ENCODE assay signal across 1 cellular context in genomic region chr2:3526871-3527270, GRCh38.
TF ChIP-seq lines count a peak whose summit lies in the region.

No MANE protein-coding gene starts in this region.

TF ChIP-seq in SK-N-SH treated with all-trans-retinoic acid at 6 μM for 48 hours, 23 proteins besides CTCF, POLR2A, EP300 and RAD21 (continued from another document):
- TF ChIP-seq CREB5 (CRISPR knock-in tag; IDR thresholded peaks at IDR 0.05; ENCODE audit: low read depth) (no peak), ZC3H10 (CRISPR knock-in tag; IDR thresholded peaks at IDR 0.05) (no peak), PATZ1 (CRISPR knock-in tag; IDR thresholded peaks at IDR 0.05; ENCODE audit: borderline replicate concordance) (no peak), ZNF565 (CRISPR knock-in tag; conservative IDR thresholded peaks at IDR 0.05; ENCODE audit: low read depth) (no peak), PPARA (CRISPR knock-in tag; IDR thresholded peaks at IDR 0.05; ENCODE audit: borderline replicate concordance) (no peak), ZNF8 (CRISPR knock-in tag; IDR thresholded peaks at IDR 0.05) (no peak), GLIS3 (CRISPR knock-in tag; IDR thresholded peaks at IDR 0.05) (no peak), CSRNP3 (CRISPR knock-in tag; IDR thresholded peaks at IDR 0.05) (no peak), ARNTL (CRISPR knock-in tag; IDR thresholded peaks at IDR 0.05; ENCODE audit: borderline replicate concordance, low read depth) (no peak)
TF ChIP-seq in SK-N-SH treated with all-trans-retinoic acid at 6 μM for 48 hours: peak in this region for 0.
